ENCODE assay signal across 16 cellular contexts in the genomic region with DNA sequence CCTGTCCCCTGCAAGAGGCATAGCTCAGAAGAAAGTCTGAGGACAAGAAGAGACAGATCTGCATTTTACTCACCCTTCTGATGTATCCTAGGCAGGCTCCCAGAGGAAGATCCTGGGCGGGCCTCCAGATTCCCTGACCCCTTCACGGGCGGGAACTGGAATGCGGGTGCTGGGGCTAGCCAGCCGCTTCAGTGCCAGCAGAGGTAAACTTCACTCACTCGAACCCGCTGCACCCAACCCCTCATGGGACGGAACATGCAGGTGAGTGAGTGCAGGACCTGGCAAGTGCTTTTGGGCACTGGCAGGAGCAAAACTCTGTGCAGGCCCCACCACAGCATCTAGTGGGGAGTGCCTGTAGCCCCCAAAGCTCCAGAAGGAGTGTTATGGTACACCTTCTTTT.
"Had no signal": no experiment of that assay in that cellular context is flagged by ENCODE, and none has a peak within 500 bp of the region (broad histone marks: within the 10 kb centered on the region; RNA-seq: fewer than 3 reads in every experiment).

No MANE protein-coding gene starts in this region.

- H3K9me2 ChIP-seq: SK-N-SH had no signal

- H3K4me2 ChIP-seq: SK-N-SH had no signal

- H3K27ac Mint-ChIP-seq: T-cell had no signal

- ATAC-seq: T-cell had no signal

- H3K27me3 Mint-ChIP-seq: T-cell had no signal

- H3K9me3 ChIP-seq: SK-N-SH had no signal

- H3K9me3 Mint-ChIP-seq: T-cell had no signal

- H3K4me3 Mint-ChIP-seq: T-cell had no signal

- DNase-seq: Karpas-422, KG1, MM.1S, NCI-H1092 treated with DMSO at 0.1 percent for 48 hours, NCI-H1436, NCI-H187, NCI-H2029 treated with DMSO at 0.1 percent for 48 hours, NCI-H2227 treated with DMSO at 0.1 percent for 48 hours, NCI-H524, NCI-H526 treated with DMSO at 0.1 percent for 48 hours, NCI-H774, RPMI8226, SHP77, SK-N-SH, SW 1271, T-cell had no signal
